In genomic region chr1:35576061-35576765, GRCh38 we compare ENCODE assay signal across 11 cellular contexts. TPM values are rescaled to one million over a fixed set of nuclear protein-coding genes. Genes with fewer than 3 reads are reported as not detected.
A peak's percentile ranks its signal among the peaks of the same experiment; 100 is the strongest.
DNase-seq lines count a peak whose midpoint lies in the region; ATAC-seq and TF ChIP-seq lines count a peak whose summit lies in the region.
"Had no signal": no experiment of that assay in that cellular context is flagged by ENCODE, and none has a peak within 500 bp of the region (broad histone marks: within the 10 kb centered on the region; RNA-seq: fewer than 3 reads in every experiment).

No MANE protein-coding gene starts in this region.

- H3K9me3 ChIP-seq in SK-N-MC (ENCODE audit: low read depth, low read length) (no peaks in the 10 kb centered on the region), adrenal gland (replicated peaks in 1 of 3) (no peaks in the 10 kb centered on the region), right cardiac atrium (ENCODE audit: control insufficient read depth, low read length) (no peaks in the 10 kb centered on the region), thyroid gland (no peaks in the 10 kb centered on the region)
- H3K9me3 ChIP-seq: uterus had no signal

- TF ChIP-seq POLR2A in adrenal gland (IDR thresholded peaks at IDR 0.05) (no peak), thyroid gland (IDR thresholded peaks at IDR 0.05) (no peak)

- peaks cover 1% of the 10 kb centered on the region for H3K36me3 Mint-ChIP-seq in stimulated activated effector memory CD8-positive, alpha-beta T cell treated with anti-CD3 and anti-CD28 coated beads, Interleukin-12 subunit alpha, Interleukin-12 subunit beta, amount 100 ng/mL, for 72 hours

- WGBS in adrenal gland, 4 donors = 64 to 79% (median 75%) methylated on average over 5 to 10 of the region's 10 CpGs
- 55% methylated on average over 10 of the region's 10 CpGs for WGBS in right cardiac atrium
- WGBS in thyroid gland, 2 donors = 72% methylated on average over 10 of the region's 10 CpGs

- ATAC-seq in stimulated activated effector memory CD8-positive, alpha-beta T cell treated with anti-CD3 and anti-CD28 coated beads, Interleukin-12 subunit alpha, Interleukin-12 subunit beta, amount 100 ng/mL, for 72 hours = no peak
- ATAC-seq in right cardiac atrium = no peak

- intact Hi-C loops in adrenal gland (cut with DNase I) (no loop called here), right cardiac atrium (cut with DNase I) (loop anchor here in 1 of 4 donors (10.0 kb wide), 1 partner anchor 199 kb away; no protein-coding TSS in a partner anchor), thyroid gland (cut with DNase I) (no loop called here)

- H3K27ac ChIP-seq in SK-N-MC = no peak overlapping the region
- H3K27ac ChIP-seq in adrenal gland = no peak overlapping the region
- no peak overlapping the region for H3K27ac ChIP-seq in right cardiac atrium (ENCODE audit: low read length)
- no peak overlapping the region for H3K27ac ChIP-seq in thyroid gland
- H3K27ac ChIP-seq: uterus had no signal

- peak overlapping the region; percentile 45 for H3K9ac ChIP-seq in SK-N-MC (ENCODE audit: insufficient read length)

- H3K36me3 ChIP-seq in SK-N-MC (ENCODE audit: insufficient read depth, low read length) (no peaks in the 10 kb centered on the region), adrenal gland (replicated peaks in 1 of 2) (no peaks in the 10 kb centered on the region), thyroid gland (no peaks in the 10 kb centered on the region)
- H3K36me3 ChIP-seq: uterus had no signal

- H3K4me3 ChIP-seq in SK-N-MC (no peak overlapping the region), fibroblast of mammary gland (ENCODE audit: control insufficient read depth, low read depth, low read length) (no peak overlapping the region), adrenal gland (peak overlapping the region in 1 of 4 donors; percentile 52), right cardiac atrium (ENCODE audit: low read length) (no peak overlapping the region), thyroid gland (replicated peaks in 1 of 3) (no peak overlapping the region)

- peaks cover 6 to 15% of the 10 kb centered on the region in 2 donors for H3K4me1 ChIP-seq in adrenal gland (replicated peaks in 1 of 2)
- H3K4me1 ChIP-seq in right cardiac atrium (ENCODE audit: control insufficient read depth, insufficient read depth, low read length) = peaks cover 4% of the 10 kb centered on the region
- peaks cover 13 to 26% of the 10 kb centered on the region in 2 donors for H3K4me1 ChIP-seq in thyroid gland

- peak overlapping the region; percentile 87 for H3K4me3 Mint-ChIP-seq in stimulated activated effector memory CD8-positive, alpha-beta T cell treated with anti-CD3 and anti-CD28 coated beads, Interleukin-12 subunit alpha, Interleukin-12 subunit beta, amount 100 ng/mL, for 72 hours

- H3K9me3 Mint-ChIP-seq in stimulated activated effector memory CD8-positive, alpha-beta T cell treated with anti-CD3 and anti-CD28 coated beads, Interleukin-12 subunit alpha, Interleukin-12 subunit beta, amount 100 ng/mL, for 72 hours = no peaks in the 10 kb centered on the region

- H3K27me3 ChIP-seq in adrenal gland (peaks cover 31% of the 10 kb centered on the region), right cardiac atrium (ENCODE audit: control insufficient read depth, insufficient read depth) (no peaks in the 10 kb centered on the region), thyroid gland (peaks cover 16% of the 10 kb centered on the region)
- H3K27me3 ChIP-seq: uterus had no signal

- H3K27ac Mint-ChIP-seq in stimulated activated effector memory CD8-positive, alpha-beta T cell treated with anti-CD3 and anti-CD28 coated beads, Interleukin-12 subunit alpha, Interleukin-12 subunit beta, amount 100 ng/mL, for 72 hours = peak overlapping the region; percentile 95

- H3K4me1 Mint-ChIP-seq in stimulated activated effector memory CD8-positive, alpha-beta T cell treated with anti-CD3 and anti-CD28 coated beads, Interleukin-12 subunit alpha, Interleukin-12 subunit beta, amount 100 ng/mL, for 72 hours = peaks cover 32% of the 10 kb centered on the region

- TF ChIP-seq CTCF in fibroblast of mammary gland (conservative IDR thresholded peaks at IDR 0.05; ENCODE audit: control insufficient read depth, insufficient read depth, low read depth, low read length) (no peak), adrenal gland (IDR thresholded peaks at IDR 0.05) (no peak), thyroid gland (IDR thresholded peaks at IDR 0.05) (no peak)

- peak; percentile 65 for DNase-seq in activated CD8-positive, alpha-beta memory T cell treated with anti-CD3 and anti-CD28 coated beads for 24 hours
- DNase-seq in activated CD8-positive, alpha-beta memory T cell treated with anti-CD3 and anti-CD28 coated beads, Interleukin-2, amount 50 U/mL, for 4 hours = no peak
- DNase-seq in SK-N-MC (ENCODE audit: low read depth, low spot score) (no peak), fibroblast of mammary gland (ENCODE audit: low read depth) (peak; percentile 18), adrenal gland (no peak), right cardiac atrium (no peak), thyroid gland (no peak)
- no peak for DNase-seq in stimulated activated effector memory CD8-positive, alpha-beta T cell treated with anti-CD3 and anti-CD28 coated beads, Interleukin-12 subunit alpha, Interleukin-12 subunit beta, amount 100 ng/mL, for 72 hours (ENCODE audit: low spot score in 2 of 2)
- DNase-seq: NCI-H1105, uterus had no signal

RNA-seq across cellular contexts. Expression of gene TFAP2E, which starts 3.1 kb away (rescaled TPM):
- total RNA-seq in adrenal gland (under 1 TPM in 6 of 8 donors, not detected in 2; 0.21 to 0.69 (median 0.46) TPM), right cardiac atrium (under 1 TPM; 0.17 to 0.31 (median 0.27) TPM), thyroid gland (under 1 TPM in 1 of 4 donors, not detected in 3; 0.81 TPM)
- polyA plus RNA-seq in adrenal gland (1 to 10 TPM in 2 of 3 donors, not detected in 1; 1.6 to 2.1 TPM), right cardiac atrium (0.34 TPM)
- total RNA-seq: glomerular endothelial cell had no signal

RNA-seq across cellular contexts. Expression of gene NCDN, which starts 18.6 kb away (rescaled TPM):
- total RNA-seq in adrenal gland (10 to 100 TPM; 38.0 to 49.3 (median 44.5) TPM), right cardiac atrium (10 to 100 TPM; 26.4 to 41.6 (median 35.1) TPM), thyroid gland (10 to 100 TPM; 16.1 to 32.0 (median 26.9) TPM)
- polyA plus RNA-seq in adrenal gland (10 to 100 TPM; 12.0 to 28.7 (median 18.3) TPM), right cardiac atrium (21.2 TPM)

RNA-seq across cellular contexts. Expression of gene KIAA0319L, which starts 19.0 kb away (rescaled TPM):
- total RNA-seq in adrenal gland = 100 to 1,000 TPM in 3 of 8 donors, 10 to 100 TPM in 5; 53.8 to 278 (median 91.0) TPM
- 10 to 100 TPM; 26.5 to 60.1 (median 29.2) TPM for polyA plus RNA-seq in adrenal gland
- total RNA-seq in right cardiac atrium = 10 to 100 TPM; 53.5 to 67.0 (median 60.0) TPM
- polyA plus RNA-seq in right cardiac atrium = 31.8 TPM
- 100 to 1,000 TPM in 3 of 4 donors, 10 to 100 TPM in 1; 65.8 to 123 (median 111) TPM for total RNA-seq in thyroid gland

Comparison
In these comparisons a context has a peak if more than half of its experiments do, and no peak if none do; other contexts are left out.
1. DNase-seq: peak in activated CD8-positive, alpha-beta memory T cell treated with anti-CD3 and anti-CD28 coated beads for 24 hours (single experiment) and fibroblast of mammary gland (single experiment); none in activated CD8-positive, alpha-beta memory T cell treated with anti-CD3 and anti-CD28 coated beads, Interleukin-2, amount 50 U/mL, for 4 hours (single experiment), SK-N-MC (single experiment), stimulated activated effector memory CD8-positive, alpha-beta T cell treated with anti-CD3 and anti-CD28 coated beads, Interleukin-12 subunit alpha, Interleukin-12 subunit beta, amount 100 ng/mL, for 72 hours (0 of 2), adrenal gland (0 of 7), right cardiac atrium (0 of 3) and thyroid gland (0 of 2).